Comparison of ENCODE assay signal across 20 cellular contexts in the genomic region with DNA sequence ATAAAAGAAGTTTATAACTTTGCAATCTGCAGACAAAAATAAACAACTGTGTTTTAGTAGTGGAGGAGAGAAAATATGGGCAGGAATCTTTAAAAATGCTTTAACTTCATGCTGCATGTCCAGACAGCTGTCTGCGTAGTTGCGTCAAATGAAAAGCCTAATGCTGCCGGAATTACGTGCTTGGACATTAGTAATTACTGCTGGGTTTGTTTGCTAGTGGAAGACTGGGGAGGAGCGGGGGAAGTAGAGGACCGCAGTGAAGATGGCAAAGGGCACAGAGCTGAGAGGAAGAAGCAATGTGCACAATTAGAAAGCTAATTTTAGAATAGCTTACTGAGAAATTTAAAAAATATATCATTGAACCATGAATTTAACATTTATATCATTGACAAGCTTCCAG. TPM values are rescaled to one million over a fixed set of nuclear protein-coding genes. Genes with fewer than 3 reads are reported as not detected.
"Had no signal": no experiment of that assay in that cellular context is flagged by ENCODE, and none has a peak within 500 bp of the region (broad histone marks: within the 10 kb centered on the region; RNA-seq: fewer than 3 reads in every experiment).

No MANE protein-coding gene starts in this region.

- DNase-seq: activated CD4-positive, CD25-positive, alpha-beta regulatory T cell treated with anti-CD3 and anti-CD28 coated beads, Interleukin-2, amount 50 U/mL, for 72 hours; activated naive CD4-positive, alpha-beta T cell; activated T-cell treated with anti-CD3 and anti-CD28 coated beads, Interleukin-2, amount 50 U/mL, for 1 hour; cortex of kidney; foreskin fibroblast; lower lobe of right lung; naive B cell; spleen; stimulated activated CD4-positive, alpha-beta T cell treated with anti-CD3 and anti-CD28 coated beads, Interleukin-4, amount 100 ng/mL, for 1 hour; stimulated activated naive CD4-positive, alpha-beta T cell; upper lobe of right lung had no signal

- H3K27ac Mint-ChIP-seq: activated naive CD8-positive, alpha-beta T cell; naive B cell; neural progenitor cell had no signal

- ATAC-seq: left lobe of liver, lower lobe of right lung, upper lobe of right lung had no signal

- H3K4me3 ChIP-seq: adrenal gland, lower lobe of right lung, neural progenitor cell, prostate gland, right atrium auricular region, spleen, upper lobe of right lung had no signal

- H3K36me3 Mint-ChIP-seq: neural progenitor cell had no signal

- FAIRE-seq: astrocyte, bronchial epithelial cell, endometrium had no signal

- H3K4me3 Mint-ChIP-seq: activated naive CD8-positive, alpha-beta T cell had no signal

- H3K9me3 Mint-ChIP-seq: neural progenitor cell had no signal

RNA-seq across cellular contexts. Expression of gene SNAP25, which starts 2.4 kb away (rescaled TPM):
- total RNA-seq: bronchial epithelial cell, left lobe of liver had no signal
